In genomic region chr3:50163572-50163971, GRCh38 we compare ENCODE assay signal across 13 cellular contexts. TPM values are rescaled to one million over a fixed set of nuclear protein-coding genes. Genes with fewer than 3 reads are reported as not detected.
DNase-seq lines count a peak whose midpoint lies in the region; ATAC-seq and TF ChIP-seq lines count a peak whose summit lies in the region.
"Had no signal": no experiment of that assay in that cellular context is flagged by ENCODE, and none has a peak within 500 bp of the region (broad histone marks: within the 10 kb centered on the region; RNA-seq: fewer than 3 reads in every experiment).

No MANE protein-coding gene starts in this region.

- peak overlapping the region; percentile 89 for H3K23ac ChIP-seq in IMR-90 (ENCODE audit: low read depth, low read length)

- dilution Hi-C loops in IMR-90 (cut with HindIII; ENCODE audit: low sequenced_read_pairs, unreplicated experiment), result no loop called here

- H3K27ac ChIP-seq in IMR-90 (ENCODE audit: insufficient read depth, low read length) (peak overlapping the region; percentile 30), coronary artery (peak overlapping the region; percentile 82 to 97), thoracic aorta (peak overlapping the region; percentile 83 to 92)

- H3K9ac ChIP-seq in IMR-90 (ENCODE audit: low read depth, low read length) (peak overlapping the region; percentile 9; the same call in 1 of the 2 replicates), mucosa of stomach (ENCODE audit: low read length) (peak overlapping the region; percentile 29)

- H2BK20ac ChIP-seq in IMR-90 (ENCODE audit: low read depth, low read length), result peak overlapping the region; percentile 86

- peaks cover 14% of the 10 kb centered on the region; the same call in 1 of the 2 replicates for H3K36me3 ChIP-seq in IMR-90 (ENCODE audit: control insufficient read depth, insufficient read depth, low read length)
- H3K36me3 ChIP-seq in mucosa of stomach (ENCODE audit: control insufficient read depth, insufficient read depth, low read length), result no peaks in the 10 kb centered on the region
- H3K36me3 ChIP-seq in thoracic aorta, result no peaks in the 10 kb centered on the region
- H3K36me3 ChIP-seq: HAP-1 had no signal

- H3K27me3 ChIP-seq in IMR-90 (ENCODE audit: control insufficient read depth, insufficient read depth, low read length) (no peaks in the 10 kb centered on the region), mucosa of stomach (ENCODE audit: control insufficient read depth, insufficient read depth, low read length) (no peaks in the 10 kb centered on the region), thoracic aorta (replicated peaks; ENCODE audit: insufficient read depth) (no peaks in the 10 kb centered on the region)

- H4K8ac ChIP-seq in IMR-90 (ENCODE audit: low read depth in 2 of 2, low read length in 2 of 2), result peak overlapping the region; percentile 4 to 80; a peak in 3 of 4 replicates

- ATAC-seq in IMR-90 (ENCODE audit: low read depth) (no peak), thoracic aorta (ENCODE audit: insufficient number of reproducible peaks, low FRiP score, low read depth) (peak; percentile 5)
- ATAC-seq: T-helper 17 cell had no signal

- H3K4me1 ChIP-seq in IMR-90 (ENCODE audit: control insufficient read depth, insufficient read depth, low read length), result peaks cover 54% of the 10 kb centered on the region
- H3K4me1 ChIP-seq in mucosa of stomach (ENCODE audit: control insufficient read depth, insufficient read depth, low read length), result peaks cover 99% of the 10 kb centered on the region
- H3K4me1 ChIP-seq in thoracic aorta (ENCODE audit: control insufficient read depth in 1 of 2, low read depth in 2 of 2), result peaks cover 49 to 95% of the 10 kb centered on the region in 2 donors

- peak overlapping the region; percentile 93 for H4K5ac ChIP-seq in IMR-90 (ENCODE audit: low read depth, low read length)

- peak overlapping the region; percentile 79 for H4K91ac ChIP-seq in IMR-90 (ENCODE audit: insufficient read depth, low read depth, low read length)

- CTCF ChIA-PET in IMR-90 (lab: Yijun Ruan, JAX), result no interaction called here

- peak overlapping the region; percentile 84 for H3K18ac ChIP-seq in IMR-90 (ENCODE audit: low read depth, low read length)

- H2AK5ac ChIP-seq in IMR-90 (ENCODE audit: low read depth, low read length), result peak overlapping the region; percentile 92

- H3K14ac ChIP-seq in IMR-90 (replicated peaks; ENCODE audit: low read depth, low read length), result peak overlapping the region; percentile 86

- no CpG with 5 or more reads among the region's 1 CpG for WGBS in IMR-90 (ENCODE audit: extremely low coverage in 2 of 2, insufficient read length in 1 of 2), 2 experiments

- peak overlapping the region; percentile 80 for H2BK120ac ChIP-seq in IMR-90 (ENCODE audit: low read depth, low read length)

- in situ Hi-C loops in IMR-90 (cut with MboI; ENCODE audit: low sequenced_read_pairs) (no loop called here), ACHN (cut with HindIII; ENCODE audit: low pct_ligation_motif_present, low pct_unique_long_range_greater_than_20kb, low sequenced_read_pairs) (no loop called here)

- H3K9me1 ChIP-seq in IMR-90 (ENCODE audit: insufficient read depth, low read length), result peaks cover 34% of the 10 kb centered on the region

- peak overlapping the region; percentile 93 for H2AK9ac ChIP-seq in IMR-90 (replicated peaks; ENCODE audit: low read depth, low read length, poor library complexity)

- 0 out of 2 replicates have a peak, but pooled peaks cover 4% of the 10 kb centered on the region for H4K20me1 ChIP-seq in IMR-90 (ENCODE audit: insufficient read depth, low read length)

- TF ChIP-seq RAD21 in IMR-90 (IDR thresholded peaks at IDR 0.05; ENCODE audit: low read length), result no peak

- H3K4me2 ChIP-seq in IMR-90 (ENCODE audit: low read depth, low read length), result no peak overlapping the region

- H3K4me3 ChIP-seq in IMR-90 (ENCODE audit: insufficient read depth, low read depth, low read length) (no peak overlapping the region), coronary artery (no peak overlapping the region), mucosa of stomach (ENCODE audit: low read length) (no peak overlapping the region), thoracic aorta (peak overlapping the region; percentile 57)
- H3K4me3 ChIP-seq: HAP-1 had no signal

- H3K56ac ChIP-seq in IMR-90 (ENCODE audit: extremely low read depth, insufficient read depth, low read length), result peak overlapping the region; percentile 18

- POLR2A ChIA-PET in IMR-90 (lab: Charles Lee; ENCODE audit: unreplicated experiment), result no interaction called here

- no peak for TF ChIP-seq POLR2A in IMR-90 (IDR thresholded peaks at IDR 0.05; ENCODE audit: low read depth, low read length)

- peak overlapping the region; percentile 78 for H2BK5ac ChIP-seq in IMR-90 (ENCODE audit: low read depth, low read length, poor library complexity, severe bottlenecking)

- peak overlapping the region; percentile 18; the same call in 1 of the 3 replicates for H2BK15ac ChIP-seq in IMR-90 (ENCODE audit: low read depth, low read length)

- DNase-seq in IMR-90 (no peak), coronary artery (ENCODE audit: low spot score) (no peak), thoracic aorta (ENCODE audit: low spot score) (no peak), ACHN (no peak)
- DNase-seq in activated effector memory CD4-positive, alpha-beta T cell treated with Interleukin-2 at 50 U/mL for 16 hours, result no peak
- no peak for DNase-seq in stimulated activated CD8-positive, alpha-beta memory T cell treated with anti-CD3 and anti-CD28 coated beads, Interleukin-4, amount 100 ng/mL, for 48 hours
- DNase-seq: activated CD4-positive, alpha-beta T cell treated with anti-CD3 and anti-CD28 coated beads, Interleukin-2, amount 10 ng/mL, durations not matched to agents 24 days and 14 days; CD8-positive, alpha-beta memory T cell; T-helper 17 cell had no signal

- no peaks in the 10 kb centered on the region for H3K9me3 ChIP-seq in IMR-90 (ENCODE audit: control insufficient read depth, insufficient read depth, low read length)
- H3K9me3 ChIP-seq in mucosa of stomach (ENCODE audit: control insufficient read depth, low read length), result no peaks in the 10 kb centered on the region
- H3K9me3 ChIP-seq in thoracic aorta, result no peaks in the 10 kb centered on the region
- H3K9me3 ChIP-seq: HAP-1 had no signal

- TF ChIP-seq CTCF in IMR-90 (conservative IDR thresholded peaks at IDR 0.05; ENCODE audit: low read depth, low read length) (no peak), coronary artery (IDR thresholded peaks at IDR 0.05) (no peak), thoracic aorta (IDR thresholded peaks at IDR 0.05) (no peak)

- peak overlapping the region; percentile 67 for H2AFZ ChIP-seq in IMR-90 (replicated peaks; ENCODE audit: low read length, poor library complexity)

- peaks cover 15 to 76% of the 10 kb centered on the region in 2 experiments; a peak in 3 of 4 replicates for H3K79me1 ChIP-seq in IMR-90 (ENCODE audit: low read depth in 1 of 2, low read length in 2 of 2)

- H3K4ac ChIP-seq in IMR-90 (ENCODE audit: low read depth, low read length), result peak overlapping the region; percentile 91

- intact Hi-C loops in IMR-90 (cut with micrococcal nuclease), result no loop called here

- BruUV-seq in IMR-90 (replicated peaks; lab: Mats Ljungman, UMichigan), result no TSS peak

TF ChIP-seq in IMR-90, 13 proteins besides CTCF, POLR2A, EP300 and RAD21:
- no peak for TF ChIP-seq FOS (IDR thresholded peaks at IDR 0.05; ENCODE audit: low read depth, low read length)
- TF ChIP-seq MAFK (IDR thresholded peaks at IDR 0.05; ENCODE audit: low read depth, low read length), result no peak
- no peak for TF ChIP-seq MXI1 (IDR thresholded peaks at IDR 0.05; ENCODE audit: borderline replicate concordance, low read depth, low read length)
- TF ChIP-seq, protein P1, sequence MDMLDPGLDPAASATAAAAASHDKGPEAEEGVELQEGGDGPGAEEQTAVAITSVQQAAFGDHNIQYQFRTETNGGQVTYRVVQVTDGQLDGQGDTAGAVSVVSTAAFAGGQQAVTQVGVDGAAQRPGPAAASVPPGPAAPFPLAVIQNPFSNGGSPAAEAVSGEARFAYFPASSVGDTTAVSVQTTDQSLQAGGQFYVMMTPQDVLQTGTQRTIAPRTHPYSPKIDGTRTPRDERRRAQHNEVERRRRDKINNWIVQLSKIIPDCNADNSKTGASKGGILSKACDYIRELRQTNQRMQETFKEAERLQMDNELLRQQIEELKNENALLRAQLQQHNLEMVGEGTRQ (IDR thresholded peaks at IDR 0.05; ENCODE audit: low read depth, low read length), result no peak
- TF ChIP-seq CEBPB (IDR thresholded peaks at IDR 0.05; ENCODE audit: low read depth, low read length), result no peak
- TF ChIP-seq CHD1 (IDR thresholded peaks at IDR 0.05; ENCODE audit: low read depth, low read length), result no peak
TF ChIP-seq in IMR-90: peak in this region for 0.

RNA-seq across cellular contexts. Expression of gene SEMA3F, which starts 8.4 kb away (rescaled TPM):
- total RNA-seq in IMR-90 (2012; rRNA removed) (7.3 and 9.2 TPM in 2 replicates), thoracic aorta (10 to 100 TPM; 25.5 to 35.1 TPM)
- polyA plus RNA-seq in IMR-90 (2012; rRNA removed), result 23.3 and 26.7 TPM in 2 replicates
- polyA plus RNA-seq in IMR-90 (2012; cell fraction: cytosol; rRNA removed), result 18.0 and 30.3 TPM in 2 replicates
- 18.6 and 46.8 TPM in 2 replicates for polyA plus RNA-seq in IMR-90 (2012; cell fraction: nucleus; rRNA removed; ENCODE audit: low replicate concordance)
- total RNA-seq: CD8-positive, alpha-beta memory T cell had no signal
- polyA plus RNA-seq: CD8-positive, alpha-beta memory T cell had no signal

RNA-seq across cellular contexts. Expression of gene GNAT1, which starts 27.8 kb away (rescaled TPM):
- total RNA-seq in IMR-90 (2012; rRNA removed), result not detected in 2 replicates
- polyA plus RNA-seq in IMR-90 (2012; rRNA removed), result 0.04 TPM in 1 of 2 replicates, not detected in the other
- not detected in 2 replicates for polyA plus RNA-seq in IMR-90 (2012; cell fraction: cytosol; rRNA removed)
- polyA plus RNA-seq in IMR-90 (2012; cell fraction: nucleus; rRNA removed; ENCODE audit: low replicate concordance), result 0.08 and 0.13 TPM in 2 replicates
- total RNA-seq in thoracic aorta, result under 1 TPM in 1 of 2 donors, not detected in 1; 0.54 TPM
- total RNA-seq: activated CD4-positive, alpha-beta T cell treated with anti-CD3 and anti-CD28 coated beads, Interleukin-2, amount 10 ng/mL, durations not matched to agents 24 days and 14 days; activated T-helper 1 cell treated with anti-CD3 and anti-CD28 coated beads, Interleukin-12 subunit alpha, Interleukin-12 subunit beta, Interleukin-2, Interleukin-4 antibody, amounts not matched to agents 30 ng/mL and 10 ng/mL and 1 ng/mL, durations not matched to agents 14 hours and 24 hours and 36 hours; CD8-positive, alpha-beta memory T cell had no signal
- polyA plus RNA-seq: CD8-positive, alpha-beta memory T cell; neural cell had no signal

RNA-seq across cellular contexts. Expression of gene SLC38A3, which starts 41.5 kb away (rescaled TPM):
- total RNA-seq in IMR-90 (2012; rRNA removed), result 0.36 TPM in 1 of 2 replicates, not detected in the other
- polyA plus RNA-seq in IMR-90 (2012; rRNA removed), result 0.12 and 0.36 TPM in 2 replicates
- polyA plus RNA-seq in IMR-90 (2012; cell fraction: cytosol; rRNA removed), result 0.04 and 0.15 TPM in 2 replicates
- 0.37 and 0.78 TPM in 2 replicates for polyA plus RNA-seq in IMR-90 (2012; cell fraction: nucleus; rRNA removed; ENCODE audit: low replicate concordance)
- total RNA-seq in thoracic aorta, result under 1 TPM in 1 of 2 donors, not detected in 1; 0.28 TPM
- total RNA-seq: activated CD4-positive, alpha-beta T cell treated with anti-CD3 and anti-CD28 coated beads, Interleukin-2, amount 10 ng/mL, durations not matched to agents 24 days and 14 days; activated T-helper 1 cell treated with anti-CD3 and anti-CD28 coated beads, Interleukin-12 subunit alpha, Interleukin-12 subunit beta, Interleukin-2, Interleukin-4 antibody, amounts not matched to agents 30 ng/mL and 10 ng/mL and 1 ng/mL, durations not matched to agents 14 hours and 24 hours and 36 hours; CD8-positive, alpha-beta memory T cell had no signal
- polyA plus RNA-seq: CD8-positive, alpha-beta memory T cell; neural cell had no signal

Comparison
In these comparisons a context has a peak if more than half of its experiments do, and no peak if none do; other contexts are left out.
1. H3K27ac ChIP-seq: peak in every context shown above with its lines; median percentile 90 in coronary artery; 88 in thoracic aorta; 30 in IMR-90.